ENCODE assay signal across 8 cellular contexts in the genomic region with DNA sequence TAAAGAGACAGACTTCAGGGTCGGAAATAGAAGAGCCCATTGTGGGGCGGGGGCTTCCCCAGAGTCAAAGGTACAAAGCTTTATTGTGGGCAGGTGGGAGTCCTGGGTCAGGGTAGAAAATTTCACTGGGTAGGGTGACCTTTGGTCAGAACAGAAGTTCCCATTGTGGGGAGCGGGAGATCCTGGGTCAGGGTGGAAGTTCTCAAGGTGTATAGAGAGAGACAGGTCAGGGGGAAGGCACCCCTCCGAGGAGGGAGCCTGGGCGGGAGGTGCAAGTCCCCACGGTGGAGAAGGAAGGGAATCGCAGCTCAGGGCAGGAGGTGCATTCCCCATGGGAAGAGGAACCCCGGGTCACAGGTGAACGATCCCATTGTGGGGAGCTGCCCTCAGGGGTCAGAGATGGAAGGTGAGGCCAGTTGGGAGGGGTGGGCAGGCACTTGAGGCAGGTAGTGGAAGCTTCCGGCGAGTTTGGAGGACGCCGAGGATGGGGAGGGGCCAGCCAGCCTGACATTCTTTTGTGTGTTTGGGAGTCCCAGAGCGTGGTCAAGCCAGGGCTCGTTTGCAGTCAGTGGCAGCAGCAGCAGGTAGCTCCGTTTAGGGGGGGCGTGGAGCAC. TPM values are rescaled to one million over a fixed set of nuclear protein-coding genes. Genes with fewer than 3 reads are reported as not detected.
DNase-seq lines count a peak whose midpoint lies in the region; ATAC-seq and TF ChIP-seq lines count a peak whose summit lies in the region.

No MANE protein-coding gene starts in this region.

- H3K18ac ChIP-seq in neuronal stem cell (ENCODE audit: low read length), result peak overlapping the region; percentile 1

- peak overlapping the region; percentile 97 for H3K27ac Mint-ChIP-seq in activated CD8-positive, alpha-beta T cell treated with anti-CD3 and anti-CD28 coated beads, Interleukin-2, amount 10 ng/mL, durations not matched to agents 7 days and 5 days

- H4K8ac ChIP-seq in neuronal stem cell (ENCODE audit: low read depth, low read length), result no peak overlapping the region

- H2BK15ac ChIP-seq in neuronal stem cell (ENCODE audit: low read length), result no peak overlapping the region

- no peak for TF ChIP-seq CTCF in fibroblast of pulmonary artery (IDR thresholded peaks at IDR 0.05; ENCODE audit: low read length, missing control alignments)

- POLR2A ChIA-PET in activated CD8-positive, alpha-beta T cell treated with anti-CD3 and anti-CD28 coated beads, Interleukin-2, amount 10 ng/mL, durations not matched to agents 7 days and 5 days (lab: Charles Lee), result interaction anchor here (1.5 to 4.0 kb wide), 4 partner anchors 10 to 168 kb away, joined by 4 to 33 read pairs (median 18); a partner anchor contains a TSS

- no peak overlapping the region for H3K27ac ChIP-seq in neuronal stem cell (replicated peaks; ENCODE audit: low read length)

- peak overlapping the region; percentile 24 for H2AK5ac ChIP-seq in neuronal stem cell (ENCODE audit: low read depth, low read length)

- peak overlapping the region; percentile 90 for H3K9ac ChIP-seq in neuronal stem cell (ENCODE audit: low read depth, low read length, poor library complexity)

- H3K23ac ChIP-seq in neuronal stem cell (ENCODE audit: low read depth, low read length, poor library complexity), result peak overlapping the region; percentile 16

- peak overlapping the region; percentile 84 for H2BK5ac ChIP-seq in neuronal stem cell (ENCODE audit: low read length)

- peaks cover 20% of the 10 kb centered on the region for H3K79me1 ChIP-seq in neuronal stem cell (ENCODE audit: low read depth, low read length)

- ATAC-seq in activated CD8-positive, alpha-beta T cell treated with anti-CD3 and anti-CD28 coated beads, Interleukin-2, amount 10 ng/mL, durations not matched to agents 7 days and 5 days, result peak; percentile 36
- no peak for ATAC-seq in GM21447 (IDR thresholded peaks at IDR 0.05; ENCODE audit: unreplicated experiment)
- ATAC-seq in GM19328 (IDR thresholded peaks at IDR 0.05; ENCODE audit: unreplicated experiment), result no peak
- ATAC-seq in GM19452 (IDR thresholded peaks at IDR 0.05; ENCODE audit: unreplicated experiment), result no peak

- no peaks in the 10 kb centered on the region for H3K27me3 Mint-ChIP-seq in activated CD8-positive, alpha-beta T cell treated with anti-CD3 and anti-CD28 coated beads, Interleukin-2, amount 10 ng/mL, durations not matched to agents 7 days and 5 days (ENCODE audit: low read depth)

- peaks cover 47% of the 10 kb centered on the region for H3K36me3 Mint-ChIP-seq in activated CD8-positive, alpha-beta T cell treated with anti-CD3 and anti-CD28 coated beads, Interleukin-2, amount 10 ng/mL, durations not matched to agents 7 days and 5 days (ENCODE audit: low read depth)

- DNase-seq in DMS79 (lab: John Stamatoyannopoulos, UW) (peak; percentile 22), HPDE6-E6E7 (ENCODE audit: extremely low spot score) (peak; percentile 54), fibroblast of pulmonary artery (ENCODE audit: low read depth) (no peak), neuronal stem cell (ENCODE audit: low spot score) (no peak)
- peak; percentile 54 for DNase-seq in activated CD8-positive, alpha-beta T cell treated with anti-CD3 and anti-CD28 coated beads, Interleukin-2, amount 10 ng/mL, durations not matched to agents 7 days and 5 days

- no peak overlapping the region for H3K4ac ChIP-seq in neuronal stem cell (ENCODE audit: low read length)

- WGBS in neuronal stem cell (ENCODE audit: extremely low coverage in 2 of 2, insufficient read length in 2 of 2, insufficient replicate concordance in 1 of 2), 2 donors, result no CpG with 5 or more reads among the region's 17 CpGs

- H2BK12ac ChIP-seq in neuronal stem cell (ENCODE audit: low read length), result no peak overlapping the region

- peaks cover 22 to 58% of the 10 kb centered on the region in 2 donors for H3K36me3 ChIP-seq in neuronal stem cell (replicated peaks in 1 of 2; ENCODE audit: control insufficient read depth in 2 of 2, insufficient read depth in 2 of 2, low read length in 2 of 2)

- peaks cover 36% of the 10 kb centered on the region for H3K4me1 Mint-ChIP-seq in activated CD8-positive, alpha-beta T cell treated with anti-CD3 and anti-CD28 coated beads, Interleukin-2, amount 10 ng/mL, durations not matched to agents 7 days and 5 days (ENCODE audit: low read depth)

- H3K14ac ChIP-seq in neuronal stem cell (ENCODE audit: low read length), result no peak overlapping the region

- peak overlapping the region; percentile 84 for H3K4me2 ChIP-seq in neuronal stem cell (ENCODE audit: insufficient read depth, low read length, poor library complexity, severe bottlenecking)

- H2BK120ac ChIP-seq in neuronal stem cell (ENCODE audit: low read depth, low read length), result no peak overlapping the region

- no peak overlapping the region for H4K91ac ChIP-seq in neuronal stem cell (ENCODE audit: low read depth, low read length, poor library complexity)

- H3K9me3 Mint-ChIP-seq in activated CD8-positive, alpha-beta T cell treated with anti-CD3 and anti-CD28 coated beads, Interleukin-2, amount 10 ng/mL, durations not matched to agents 7 days and 5 days (ENCODE audit: insufficient read depth), result no peaks in the 10 kb centered on the region

- CTCF ChIA-PET in activated CD8-positive, alpha-beta T cell treated with anti-CD3 and anti-CD28 coated beads, Interleukin-2, amount 10 ng/mL, durations not matched to agents 7 days and 5 days (lab: Charles Lee), result interaction anchor here (0.9 to 2.4 kb wide), 6 partner anchors 11 to 125 kb away, joined by 3 to 10 read pairs (median 6); no protein-coding TSS in a partner anchor

- H3K27me3 ChIP-seq in neuronal stem cell (ENCODE audit: control insufficient read depth in 3 of 3, insufficient read depth in 3 of 3, low read depth in 1 of 3, low read length in 3 of 3), result no peaks in the 10 kb centered on the region

- H3K4me3 ChIP-seq in fibroblast of pulmonary artery (replicated peaks; ENCODE audit: low read depth, low read length) (peak overlapping the region; percentile 96), neuronal stem cell (ENCODE audit: low read length in 2 of 2) (peak overlapping the region; percentile 87 to 96)

- peak overlapping the region; percentile 89 for H2AFZ ChIP-seq in neuronal stem cell (ENCODE audit: low read length)

- H3K9me3 ChIP-seq in neuronal stem cell (replicated peaks in 1 of 2; ENCODE audit: control insufficient read depth in 2 of 2, insufficient read depth in 1 of 2, low read depth in 1 of 2, low read length in 2 of 2), result no peaks in the 10 kb centered on the region

- H3K4me1 ChIP-seq in neuronal stem cell (ENCODE audit: control insufficient read depth in 2 of 2, insufficient read depth in 1 of 2, low read depth in 1 of 2, low read length in 2 of 2), result peaks cover 5 to 17% of the 10 kb centered on the region in 2 donors

- peak overlapping the region; percentile 95 for H3K4me3 Mint-ChIP-seq in activated CD8-positive, alpha-beta T cell treated with anti-CD3 and anti-CD28 coated beads, Interleukin-2, amount 10 ng/mL, durations not matched to agents 7 days and 5 days

RNA-seq across cellular contexts. Expression of a gene that starts 0.6 kb away (rescaled TPM):
- 10 to 100 TPM; 84.2 to 88.2 TPM for total RNA-seq in activated CD8-positive, alpha-beta T cell treated with anti-CD3 and anti-CD28 coated beads, Interleukin-2, amount 10 ng/mL, durations not matched to agents 7 days and 5 days
- polyA plus RNA-seq in neuronal stem cell (2013, experiment 1 of 2), result 66.5 TPM
- polyA plus RNA-seq in neuronal stem cell (2013, experiment 2 of 2), result 66.6 TPM

RNA-seq across cellular contexts. Expression of a gene that starts 9.0 kb away (rescaled TPM):
- 10 to 100 TPM; 27.6 to 31.9 TPM for total RNA-seq in activated CD8-positive, alpha-beta T cell treated with anti-CD3 and anti-CD28 coated beads, Interleukin-2, amount 10 ng/mL, durations not matched to agents 7 days and 5 days
- 24.0 TPM for polyA plus RNA-seq in neuronal stem cell (2013, experiment 1 of 2)
- 26.2 TPM for polyA plus RNA-seq in neuronal stem cell (2013, experiment 2 of 2)

RNA-seq across cellular contexts. Expression of a gene that starts 13.3 kb away (rescaled TPM):
- total RNA-seq in activated CD8-positive, alpha-beta T cell treated with anti-CD3 and anti-CD28 coated beads, Interleukin-2, amount 10 ng/mL, durations not matched to agents 7 days and 5 days, result 10 to 100 TPM; 62.3 to 67.9 TPM
- 27.2 TPM for polyA plus RNA-seq in neuronal stem cell (2013, experiment 1 of 2)
- 27.3 TPM for polyA plus RNA-seq in neuronal stem cell (2013, experiment 2 of 2)

RNA-seq across cellular contexts. Expression of a gene that starts 33.7 kb away (rescaled TPM):
- total RNA-seq in activated CD8-positive, alpha-beta T cell treated with anti-CD3 and anti-CD28 coated beads, Interleukin-2, amount 10 ng/mL, durations not matched to agents 7 days and 5 days, result 10 to 100 TPM; 24.9 to 27.1 TPM
- 16.0 TPM for polyA plus RNA-seq in neuronal stem cell (2013, experiment 1 of 2)
- polyA plus RNA-seq in neuronal stem cell (2013, experiment 2 of 2), result 15.8 TPM

RNA-seq across cellular contexts. Expression of a gene that starts 48.3 kb away (rescaled TPM):
- 10 to 100 TPM; 29.2 to 31.0 TPM for total RNA-seq in activated CD8-positive, alpha-beta T cell treated with anti-CD3 and anti-CD28 coated beads, Interleukin-2, amount 10 ng/mL, durations not matched to agents 7 days and 5 days
- polyA plus RNA-seq in neuronal stem cell (2013, experiment 1 of 2), result 16.5 TPM
- polyA plus RNA-seq in neuronal stem cell (2013, experiment 2 of 2), result 17.6 TPM

Comparison
In these comparisons a context has a peak if more than half of its experiments do, and no peak if none do; other contexts are left out.
1. DNase-seq: peak in DMS79 (single experiment), HPDE6-E6E7 (single experiment) and activated CD8-positive, alpha-beta T cell treated with anti-CD3 and anti-CD28 coated beads, Interleukin-2, amount 10 ng/mL, durations not matched to agents 7 days and 5 days (single experiment); none in fibroblast of pulmonary artery (single experiment) and neuronal stem cell (single experiment).